2 cellular contexts compared by ENCODE assay signal in genomic region chr7:46369933-46370654, GRCh38.
A peak's percentile ranks its signal among the peaks of the same experiment; 100 is the strongest.
TF ChIP-seq lines count a peak whose summit lies in the region.

No MANE protein-coding gene starts in this region.

TF ChIP-seq in HCT116, 20 proteins besides CTCF, POLR2A, EP300 and RAD21 (continued from another document):
- TF ChIP-seq JUND (IDR thresholded peaks at IDR 0.05) = 0 out of 2 replicates have a peak, but pooled peaks have one; percentile 17
- TF ChIP-seq SIN3A (IDR thresholded peaks at IDR 0.05; ENCODE audit: low read depth) = no peak
- TF ChIP-seq YY1 (IDR thresholded peaks at IDR 0.05; ENCODE audit: extremely low read depth, insufficient replicate concordance, low read depth, low read length) = no peak
- no peak for TF ChIP-seq ATF3 (IDR thresholded peaks at IDR 0.05)
- no peak for TF ChIP-seq SRF (IDR thresholded peaks at IDR 0.05; ENCODE audit: low read depth)
- no peak for TF ChIP-seq EZH2phosphoT487 (IDR thresholded peaks at IDR 0.05; ENCODE audit: borderline replicate concordance)
- TF ChIP-seq EGR1 (IDR thresholded peaks at IDR 0.05; ENCODE audit: low read depth) = no peak
- TF ChIP-seq ZFX (IDR thresholded peaks at IDR 0.05) = no peak
- TF ChIP-seq TCF7L2 (IDR thresholded peaks at IDR 0.05; ENCODE audit: borderline replicate concordance, extremely low read depth, insufficient read depth, insufficient read length) = peak; percentile 31

TF ChIP-seq in SK-N-SH treated with all-trans-retinoic acid at 6 μM for 48 hours, 23 proteins besides CTCF, POLR2A, EP300 and RAD21 (continued from another document):
- peak; percentile 68; the same call in 1 of the 2 replicates for TF ChIP-seq PATZ1 (CRISPR knock-in tag; IDR thresholded peaks at IDR 0.05; ENCODE audit: borderline replicate concordance)
- TF ChIP-seq CSDC2 (CRISPR knock-in tag; IDR thresholded peaks at IDR 0.05) = no peak
- TF ChIP-seq ZNF565 (CRISPR knock-in tag; conservative IDR thresholded peaks at IDR 0.05; ENCODE audit: low read depth) = no peak
- peak; percentile 67; the same call in 1 of the 2 replicates for TF ChIP-seq BACH2 (CRISPR knock-in tag; IDR thresholded peaks at IDR 0.05; ENCODE audit: borderline replicate concordance)
- TF ChIP-seq RARB (CRISPR knock-in tag; IDR thresholded peaks at IDR 0.05) = peak; percentile 47; the same call in 1 of the 2 replicates
- TF ChIP-seq ESRRG (CRISPR knock-in tag; IDR thresholded peaks at IDR 0.05) = no peak
- no peak for TF ChIP-seq TSHZ2 (CRISPR knock-in tag; IDR thresholded peaks at IDR 0.05)
- TF ChIP-seq TCF4 (CRISPR knock-in tag; IDR thresholded peaks at IDR 0.05; ENCODE audit: borderline replicate concordance) = no peak
- TF ChIP-seq, protein P1, sequence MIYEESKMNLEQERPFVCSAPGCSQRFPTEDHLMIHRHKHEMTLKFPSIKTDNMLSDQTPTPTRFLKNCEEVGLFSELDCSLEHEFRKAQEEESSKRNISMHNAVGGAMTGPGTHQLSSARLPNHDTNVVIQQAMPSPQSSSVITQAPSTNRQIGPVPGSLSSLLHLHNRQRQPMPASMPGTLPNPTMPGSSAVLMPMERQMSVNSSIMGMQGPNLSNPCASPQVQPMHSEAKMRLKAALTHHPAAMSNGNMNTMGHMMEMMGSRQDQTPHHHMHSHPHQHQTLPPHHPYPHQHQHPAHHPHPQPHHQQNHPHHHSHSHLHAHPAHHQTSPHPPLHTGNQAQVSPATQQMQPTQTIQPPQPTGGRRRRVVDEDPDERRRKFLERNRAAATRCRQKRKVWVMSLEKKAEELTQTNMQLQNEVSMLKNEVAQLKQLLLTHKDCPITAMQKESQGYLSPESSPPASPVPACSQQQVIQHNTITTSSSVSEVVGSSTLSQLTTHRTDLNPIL (CRISPR knock-in tag; IDR thresholded peaks at IDR 0.05; ENCODE audit: low read depth) = no peak
- TF ChIP-seq, protein P2, sequence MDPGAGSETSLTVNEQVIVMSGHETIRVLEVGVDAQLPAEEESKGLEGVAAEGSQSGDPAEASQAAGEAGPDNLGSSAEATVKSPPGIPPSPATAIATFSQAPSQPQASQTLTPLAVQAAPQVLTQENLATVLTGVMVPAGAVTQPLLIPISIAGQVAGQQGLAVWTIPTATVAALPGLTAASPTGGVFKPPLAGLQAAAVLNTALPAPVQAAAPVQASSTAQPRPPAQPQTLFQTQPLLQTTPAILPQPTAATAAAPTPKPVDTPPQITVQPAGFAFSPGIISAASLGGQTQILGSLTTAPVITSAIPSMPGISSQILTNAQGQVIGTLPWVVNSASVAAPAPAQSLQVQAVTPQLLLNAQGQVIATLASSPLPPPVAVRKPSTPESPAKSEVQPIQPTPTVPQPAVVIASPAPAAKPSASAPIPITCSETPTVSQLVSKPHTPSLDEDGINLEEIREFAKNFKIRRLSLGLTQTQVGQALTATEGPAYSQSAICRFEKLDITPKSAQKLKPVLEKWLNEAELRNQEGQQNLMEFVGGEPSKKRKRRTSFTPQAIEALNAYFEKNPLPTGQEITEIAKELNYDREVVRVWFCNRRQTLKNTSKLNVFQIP (CRISPR knock-in tag; IDR thresholded peaks at IDR 0.05; ENCODE audit: borderline replicate concordance, low read depth) = peak; percentile 89; the same call in 1 of the 2 replicates
- TF ChIP-seq ZC3H10 (CRISPR knock-in tag; IDR thresholded peaks at IDR 0.05) = peak; percentile 95
- no peak for TF ChIP-seq ZNF70 (CRISPR knock-in tag; IDR thresholded peaks at IDR 0.05)
- TF ChIP-seq SNAI2 (CRISPR knock-in tag; IDR thresholded peaks at IDR 0.05) = no peak
- no peak for TF ChIP-seq ZFP3 (CRISPR knock-in tag; IDR thresholded peaks at IDR 0.05)
- TF ChIP-seq TOX (CRISPR knock-in tag; IDR thresholded peaks at IDR 0.05; ENCODE audit: borderline replicate concordance) = peak; percentile 85
- TF ChIP-seq GLIS3 (CRISPR knock-in tag; IDR thresholded peaks at IDR 0.05) = no peak
- no peak for TF ChIP-seq OSR1 (CRISPR knock-in tag; IDR thresholded peaks at IDR 0.05)
